In the genomic region with DNA sequence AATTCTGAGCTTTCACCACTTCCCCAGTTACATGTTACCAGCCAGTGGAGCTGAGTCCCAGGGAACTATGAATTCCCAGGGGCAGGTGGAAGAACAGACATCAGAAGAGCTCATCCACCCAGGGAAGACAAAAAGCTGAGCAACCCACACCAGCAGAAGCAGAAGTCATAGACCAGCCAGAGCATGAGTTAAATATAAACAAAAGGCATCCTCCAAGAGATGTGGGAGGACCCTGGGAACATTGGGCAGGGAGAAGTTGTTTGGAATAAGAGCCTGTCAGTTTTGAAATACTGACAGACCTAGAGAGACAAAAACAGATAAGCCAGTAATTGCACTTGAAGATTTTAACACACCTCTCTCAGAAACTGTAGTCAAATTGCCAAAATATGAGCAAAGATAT, we compare ENCODE assay signal across 2 cellular contexts.
TF ChIP-seq lines count a peak whose summit lies in the region.

No MANE protein-coding gene starts in this region.

TF ChIP-seq in SK-N-SH treated with all-trans-retinoic acid at 6 μM for 48 hours, 23 proteins besides CTCF, POLR2A, EP300 and RAD21:
- TF ChIP-seq, protein P1, sequence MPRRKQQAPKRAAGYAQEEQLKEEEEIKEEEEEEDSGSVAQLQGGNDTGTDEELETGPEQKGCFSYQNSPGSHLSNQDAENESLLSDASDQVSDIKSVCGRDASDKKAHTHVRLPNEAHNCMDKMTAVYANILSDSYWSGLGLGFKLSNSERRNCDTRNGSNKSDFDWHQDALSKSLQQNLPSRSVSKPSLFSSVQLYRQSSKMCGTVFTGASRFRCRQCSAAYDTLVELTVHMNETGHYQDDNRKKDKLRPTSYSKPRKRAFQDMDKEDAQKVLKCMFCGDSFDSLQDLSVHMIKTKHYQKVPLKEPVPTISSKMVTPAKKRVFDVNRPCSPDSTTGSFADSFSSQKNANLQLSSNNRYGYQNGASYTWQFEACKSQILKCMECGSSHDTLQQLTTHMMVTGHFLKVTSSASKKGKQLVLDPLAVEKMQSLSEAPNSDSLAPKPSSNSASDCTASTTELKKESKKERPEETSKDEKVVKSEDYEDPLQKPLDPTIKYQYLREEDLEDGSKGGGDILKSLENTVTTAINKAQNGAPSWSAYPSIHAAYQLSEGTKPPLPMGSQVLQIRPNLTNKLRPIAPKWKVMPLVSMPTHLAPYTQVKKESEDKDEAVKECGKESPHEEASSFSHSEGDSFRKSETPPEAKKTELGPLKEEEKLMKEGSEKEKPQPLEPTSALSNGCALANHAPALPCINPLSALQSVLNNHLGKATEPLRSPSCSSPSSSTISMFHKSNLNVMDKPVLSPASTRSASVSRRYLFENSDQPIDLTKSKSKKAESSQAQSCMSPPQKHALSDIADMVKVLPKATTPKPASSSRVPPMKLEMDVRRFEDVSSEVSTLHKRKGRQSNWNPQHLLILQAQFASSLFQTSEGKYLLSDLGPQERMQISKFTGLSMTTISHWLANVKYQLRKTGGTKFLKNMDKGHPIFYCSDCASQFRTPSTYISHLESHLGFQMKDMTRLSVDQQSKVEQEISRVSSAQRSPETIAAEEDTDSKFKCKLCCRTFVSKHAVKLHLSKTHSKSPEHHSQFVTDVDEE (CRISPR knock-in tag; IDR thresholded peaks at IDR 0.05), result no peak
- TF ChIP-seq ISL1 (CRISPR knock-in tag; IDR thresholded peaks at IDR 0.05), result peak; percentile 49; the same call in 1 of the 2 replicates

TF ChIP-seq in SK-N-SH, 30 proteins besides CTCF, POLR2A, EP300 and RAD21 (continued from another document):
- TF ChIP-seq MXI1 (IDR thresholded peaks at IDR 0.05; ENCODE audit: low read depth, low read length), result no peak
TF ChIP-seq in SK-N-SH: peak in this region for 0.
